9 cellular contexts compared by ENCODE assay signal in the genomic region with DNA sequence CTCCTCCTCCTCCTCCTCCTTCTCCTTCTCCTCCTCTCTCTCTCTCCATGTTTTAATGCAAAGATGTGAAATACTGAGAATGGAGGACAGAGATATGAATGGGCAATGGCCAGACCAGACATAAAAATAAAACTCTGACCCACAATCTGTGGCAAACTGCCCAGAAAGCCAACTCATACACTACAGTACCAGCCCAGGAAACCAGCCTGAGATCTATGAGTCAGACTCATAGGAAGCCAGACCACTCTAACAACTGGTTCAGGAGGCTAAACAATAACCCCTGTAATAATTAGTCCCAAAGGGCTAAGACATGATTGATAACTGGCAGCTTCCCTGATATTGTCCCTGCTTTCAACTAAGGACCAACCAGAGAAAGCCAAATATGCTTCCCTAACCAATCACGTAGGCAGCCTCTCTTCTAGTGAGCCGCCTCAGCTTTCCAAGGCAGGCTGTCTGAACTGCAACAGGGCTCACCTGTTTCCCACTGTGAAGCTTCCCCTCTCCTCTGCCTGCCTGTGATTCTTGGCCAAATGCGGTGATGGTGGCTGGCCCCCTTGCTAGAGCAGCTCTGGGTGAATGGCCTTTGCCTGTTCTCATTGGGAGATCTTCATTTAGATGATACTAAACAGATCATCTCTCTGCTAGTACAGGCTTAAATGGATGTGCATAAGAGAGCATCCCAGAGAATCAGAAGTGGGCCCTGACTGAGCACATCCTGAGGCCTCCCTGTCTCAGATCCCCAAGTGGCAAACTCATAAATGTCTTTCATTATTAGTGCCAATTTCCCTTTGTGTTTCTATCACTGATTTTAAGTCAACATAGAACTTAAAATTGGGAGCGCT.
DNase-seq lines count a peak whose midpoint lies in the region; ATAC-seq, FAIRE-seq and TF ChIP-seq lines count a peak whose summit lies in the region.
"Had no signal": no experiment of that assay in that cellular context is flagged by ENCODE, and none has a peak within 500 bp of the region (broad histone marks: within the 10 kb centered on the region; RNA-seq: fewer than 3 reads in every experiment).

No MANE protein-coding gene starts in this region.

- peak overlapping the region; percentile 31 for H3K9ac ChIP-seq in astrocyte (ENCODE audit: low read length)

- peaks cover 13% of the 10 kb centered on the region for H3K4me1 ChIP-seq in astrocyte (ENCODE audit: insufficient read depth, low read length)

- DNase-seq in AG08395 (ENCODE audit: low spot score) (peak; percentile 88), HFF-Myc (ENCODE audit: extremely low read depth, low read depth) (peak; percentile 85), astrocyte (ENCODE audit: low read depth) (peak; percentile 97), kidney tubule cell (ENCODE audit: low spot score) (peak; percentile 98), T-helper 9 cell (no peak), D341Med (ENCODE audit: low spot score) (no peak)
- DNase-seq in activated CD4-positive, CD25-positive, alpha-beta regulatory T cell (lab: John Stamatoyannopoulos, UW) = no peak
- DNase-seq: stimulated activated CD4-positive, alpha-beta T cell treated with anti-CD3 and anti-CD28 coated beads, Interleukin-2, amount 100 ng/mL, for 48 hours had no signal

- no peaks in the 10 kb centered on the region for H3K79me2 ChIP-seq in astrocyte (ENCODE audit: insufficient read depth, low read length)

- no peaks in the 10 kb centered on the region for H3K27me3 Mint-ChIP-seq in astrocyte (ENCODE audit: low read depth, unreplicated experiment)

- peak; percentile 99 for FAIRE-seq in astrocyte (lab: Jason Lieb, UNC)

- H3K4me2 ChIP-seq in astrocyte (ENCODE audit: low read length) = peak overlapping the region; percentile 64

- H3K27me3 ChIP-seq in astrocyte (ENCODE audit: insufficient read depth, low read length) = no peaks in the 10 kb centered on the region

- peak overlapping the region; percentile 64 for H3K27ac ChIP-seq in astrocyte (ENCODE audit: low read depth, low read length)

- no peak for TF ChIP-seq CTCF in HFF-Myc (IDR thresholded peaks at IDR 0.05; ENCODE audit: low read depth, low read length, missing control alignments)
- TF ChIP-seq CTCF in astrocyte (IDR thresholded peaks at IDR 0.05; ENCODE audit: insufficient read depth, low read depth, low read length) = no peak

- H3K36me3 ChIP-seq in astrocyte (ENCODE audit: insufficient read depth, low read length) = no peaks in the 10 kb centered on the region

- no peaks in the 10 kb centered on the region for H3K36me3 Mint-ChIP-seq in astrocyte (ENCODE audit: low read depth, unreplicated experiment)

- H3K4me3 ChIP-seq in HFF-Myc (replicated peaks; ENCODE audit: low read depth, low read length) (no peak overlapping the region), astrocyte (ENCODE audit: insufficient read depth, low read depth, low read length) (no peak overlapping the region)

- peak overlapping the region; percentile 31 for H2AFZ ChIP-seq in astrocyte (ENCODE audit: low read depth, low read length)

- ATAC-seq in HG03095 (IDR thresholded peaks at IDR 0.05; ENCODE audit: unreplicated experiment) = no peak

- peaks cover 7% of the 10 kb centered on the region for H3K9me3 Mint-ChIP-seq in astrocyte (ENCODE audit: unreplicated experiment)

- H3K4me1 Mint-ChIP-seq in astrocyte (ENCODE audit: low read depth, unreplicated experiment) = peaks cover 11% of the 10 kb centered on the region

- no peaks in the 10 kb centered on the region for H4K20me1 ChIP-seq in astrocyte (ENCODE audit: insufficient read depth, low read length)

- no peaks in the 10 kb centered on the region for H3K9me3 ChIP-seq in astrocyte (ENCODE audit: insufficient read depth, low read depth, low read length)

- no peak overlapping the region for H3K4me3 Mint-ChIP-seq in astrocyte (ENCODE audit: unreplicated experiment)

- peak overlapping the region; percentile 87 for H3K27ac Mint-ChIP-seq in astrocyte (ENCODE audit: unreplicated experiment)

Comparison
In these comparisons a context has a peak if more than half of its experiments do, and no peak if none do; other contexts are left out.
1. DNase-seq: peak in AG08395 (single experiment), HFF-Myc (single experiment), astrocyte (single experiment) and kidney tubule cell (single experiment); none in T-helper 9 cell (single experiment), activated CD4-positive, CD25-positive, alpha-beta regulatory T cell (0 of 4) and D341Med (single experiment).